In genomic region chr16:67150058-67150832, GRCh38 we compare ENCODE assay signal across 8 cellular contexts. TPM values are rescaled to one million over a fixed set of nuclear protein-coding genes. Genes with fewer than 3 reads are reported as not detected.
DNase-seq lines count a peak whose midpoint lies in the region; ATAC-seq and TF ChIP-seq lines count a peak whose summit lies in the region.

No MANE protein-coding gene starts in this region.

- H3K9ac ChIP-seq in HUES6 (ENCODE audit: low read length) (peak overlapping the region; percentile 10), fibroblast of lung (ENCODE audit: insufficient read depth, low read length) (peak overlapping the region; percentile 95), neural cell (ENCODE audit: low read length) (no peak overlapping the region)

- H3K9me2 ChIP-seq in neural cell (ENCODE audit: insufficient read depth, low read length) = no peaks in the 10 kb centered on the region

- no peak for TF ChIP-seq EP300 in neural cell (conservative IDR thresholded peaks at IDR 0.05; ENCODE audit: poor library complexity, severe bottlenecking)

- H3K27me3 ChIP-seq in HUES6 (ENCODE audit: control insufficient read depth, insufficient read depth, low read length) (peaks cover 50% of the 10 kb centered on the region), fibroblast of lung (ENCODE audit: control insufficient read depth, insufficient read depth, low read length) (no peaks in the 10 kb centered on the region), neural cell (ENCODE audit: insufficient read depth, low read depth, low read length) (peaks cover 69% of the 10 kb centered on the region)

- POLR2A ChIA-PET in activated CD8-positive, alpha-beta T cell treated with anti-CD3 and anti-CD28 coated beads, Interleukin-2, amount 10 ng/mL, durations not matched to agents 7 days and 5 days (lab: Charles Lee) = interaction anchor here (0.9 to 1.4 kb wide), 5 partner anchors 9 to 132 kb away, joined by 3 to 6 read pairs (median 4); no protein-coding TSS in a partner anchor

- H3K4me3 Mint-ChIP-seq in activated CD8-positive, alpha-beta T cell treated with anti-CD3 and anti-CD28 coated beads, Interleukin-2, amount 10 ng/mL, durations not matched to agents 7 days and 5 days = peak overlapping the region; percentile 71

- no peak for TF ChIP-seq RAD21 in neural cell (conservative IDR thresholded peaks at IDR 0.05)

- no peak overlapping the region for H3K27ac ChIP-seq in HUES6 (ENCODE audit: low read depth, low read length)
- peak overlapping the region; percentile 86 for H3K27ac ChIP-seq in fibroblast of lung (ENCODE audit: insufficient read depth, low read length)
- no peak overlapping the region for H3K27ac ChIP-seq in neural cell (ENCODE audit: low read length)

- TF ChIP-seq CTCF in fibroblast of lung (conservative IDR thresholded peaks at IDR 0.05 in 1 of 2, IDR thresholded peaks at IDR 0.05 in 1 of 2; ENCODE audit: low read depth in 1 of 2, low read length in 2 of 2) = no peak
- TF ChIP-seq CTCF in neural cell (IDR thresholded peaks at IDR 0.05; ENCODE audit: poor library complexity, severe bottlenecking) = no peak

- H3K9me3 Mint-ChIP-seq in activated CD8-positive, alpha-beta T cell treated with anti-CD3 and anti-CD28 coated beads, Interleukin-2, amount 10 ng/mL, durations not matched to agents 7 days and 5 days (ENCODE audit: insufficient read depth) = no peaks in the 10 kb centered on the region

- no peaks in the 10 kb centered on the region for H3F3A ChIP-seq in neural cell (ENCODE audit: insufficient read depth, low read length, poor library complexity, severe bottlenecking)

- H3K36me3 ChIP-seq in HUES6 (ENCODE audit: control insufficient read depth, insufficient read depth, low read length) (peaks cover 40% of the 10 kb centered on the region), fibroblast of lung (ENCODE audit: control insufficient read depth, insufficient read depth, low read length) (peaks cover 17% of the 10 kb centered on the region), neural cell (ENCODE audit: insufficient read depth, low read length) (peaks cover 4% of the 10 kb centered on the region)

- H3K36me3 Mint-ChIP-seq in activated CD8-positive, alpha-beta T cell treated with anti-CD3 and anti-CD28 coated beads, Interleukin-2, amount 10 ng/mL, durations not matched to agents 7 days and 5 days (ENCODE audit: low read depth) = peaks cover 42% of the 10 kb centered on the region

- H3K9me3 ChIP-seq in HUES6 (ENCODE audit: control insufficient read depth, insufficient read depth, low read depth, low read length) (no peaks in the 10 kb centered on the region), fibroblast of lung (ENCODE audit: control insufficient read depth, insufficient read depth, low read depth, low read length) (no peaks in the 10 kb centered on the region), neural cell (ENCODE audit: low read length) (peaks cover 3% of the 10 kb centered on the region)

- H3K79me2 ChIP-seq in fibroblast of lung (ENCODE audit: control insufficient read depth, insufficient read depth, low read length) = no peaks in the 10 kb centered on the region
- H3K79me2 ChIP-seq in neural cell (replicated peaks; ENCODE audit: insufficient read depth, low read length) = no peaks in the 10 kb centered on the region

- CTCF ChIA-PET in activated CD8-positive, alpha-beta T cell treated with anti-CD3 and anti-CD28 coated beads, Interleukin-2, amount 10 ng/mL, durations not matched to agents 7 days and 5 days (lab: Charles Lee) = interaction anchor here (0.9 to 5.8 kb wide), 11 partner anchors 10 to 240 kb away, joined by 3 to 149 read pairs (median 4); partner anchors contain the start of genes CBFB, FBXL8, PHAF1 and TRADD

- peaks cover 33% of the 10 kb centered on the region for H3K4me1 Mint-ChIP-seq in activated CD8-positive, alpha-beta T cell treated with anti-CD3 and anti-CD28 coated beads, Interleukin-2, amount 10 ng/mL, durations not matched to agents 7 days and 5 days (ENCODE audit: low read depth)

- peak; percentile 70 for ATAC-seq in activated CD8-positive, alpha-beta T cell treated with anti-CD3 and anti-CD28 coated beads, Interleukin-2, amount 10 ng/mL, durations not matched to agents 7 days and 5 days

- H3K4me2 ChIP-seq in fibroblast of lung (ENCODE audit: extremely low read depth, insufficient read depth, low read length) (peak overlapping the region; percentile 79), neural cell (ENCODE audit: low read length) (no peak overlapping the region)

- H4K20me1 ChIP-seq in fibroblast of lung (ENCODE audit: control insufficient read depth, extremely low read depth, insufficient read depth, low read length) (no peaks in the 10 kb centered on the region), neural cell (ENCODE audit: insufficient read depth) (no peaks in the 10 kb centered on the region)

- H3K4me3 ChIP-seq in HUES6 (ENCODE audit: low read depth, low read length) (peak overlapping the region; percentile 76), fibroblast of lung (replicated peaks in 1 of 4; ENCODE audit: control extremely low read depth in 1 of 4, insufficient read depth in 1 of 4, low read depth in 3 of 4, low read length in 4 of 4) (peak overlapping the region; percentile 53 to 78 (median 70)), neural cell (ENCODE audit: low read length) (peak overlapping the region; percentile 43)

- H2AFZ ChIP-seq in fibroblast of lung (ENCODE audit: low read length) = no peak overlapping the region
- H2AFZ ChIP-seq in neural cell (ENCODE audit: low read depth, low read length) = no peak overlapping the region

- peaks cover 3% of the 10 kb centered on the region for H3K27me3 Mint-ChIP-seq in activated CD8-positive, alpha-beta T cell treated with anti-CD3 and anti-CD28 coated beads, Interleukin-2, amount 10 ng/mL, durations not matched to agents 7 days and 5 days (ENCODE audit: low read depth)

- no peak overlapping the region for H3K27ac Mint-ChIP-seq in activated CD8-positive, alpha-beta T cell treated with anti-CD3 and anti-CD28 coated beads, Interleukin-2, amount 10 ng/mL, durations not matched to agents 7 days and 5 days

- H3K4me1 ChIP-seq in HUES6 (ENCODE audit: control insufficient read depth, insufficient read depth, low read length) (0 out of 2 replicates have a peak, but pooled peaks cover 4% of the 10 kb centered on the region), fibroblast of lung (ENCODE audit: control insufficient read depth, extremely low read depth, insufficient read depth, low read length) (peaks cover 2% of the 10 kb centered on the region)

- peak; percentile 63 for DNase-seq in activated naive CD4-positive, alpha-beta T cell treated with Interleukin-2 at 50 U/mL for 16 hours
- DNase-seq in activated naive CD4-positive, alpha-beta T cell (lab: John Stamatoyannopoulos, UW) = no peak
- DNase-seq in activated CD8-positive, alpha-beta T cell treated with anti-CD3 and anti-CD28 coated beads, Interleukin-2, amount 10 ng/mL, durations not matched to agents 7 days and 5 days = peak; percentile 59
- peak; percentile 78 to 84 for DNase-seq in fibroblast of lung (ENCODE audit: low read depth in 2 of 2)
- DNase-seq in activated gamma-delta T cell (lab: John Stamatoyannopoulos, UW) = no peak
- no peak for DNase-seq in DMS153 (lab: John Stamatoyannopoulos, UW)

TF ChIP-seq in neural cell, 6 proteins besides CTCF, POLR2A, EP300 and RAD21:
- TF ChIP-seq POLR2AphosphoS5 (IDR thresholded peaks at IDR 0.05) = no peak

RNA-seq across cellular contexts. Expression of gene B3GNT9, which starts 0.6 kb away (rescaled TPM):
- 1 to 10 TPM; 6.6 to 7.2 TPM for total RNA-seq in activated CD8-positive, alpha-beta T cell treated with anti-CD3 and anti-CD28 coated beads, Interleukin-2, amount 10 ng/mL, durations not matched to agents 7 days and 5 days
- 29.3 and 34.7 TPM in 2 replicates for total RNA-seq in fibroblast of lung
- polyA plus RNA-seq in fibroblast of lung (23.2 and 29.6 TPM in 2 replicates), neural cell (not detected in 2 replicates)
- polyA plus RNA-seq in fibroblast of lung (2012) = 22.4 and 27.8 TPM in 2 replicates
- polyA minus RNA-seq in fibroblast of lung (ENCODE audit: low replicate concordance) (25.6 and 34.6 TPM in 2 replicates), neural cell (0.24 TPM in 1 of 2 replicates, not detected in the other)

RNA-seq across cellular contexts. Expression of gene TRADD, which starts 9.5 kb away (rescaled TPM):
- total RNA-seq in activated CD8-positive, alpha-beta T cell treated with anti-CD3 and anti-CD28 coated beads, Interleukin-2, amount 10 ng/mL, durations not matched to agents 7 days and 5 days = 10 to 100 TPM; 39.2 to 40.7 TPM
- total RNA-seq in fibroblast of lung = 18.0 and 20.8 TPM in 2 replicates
- 5.8 and 7.6 TPM in 2 replicates for polyA plus RNA-seq in fibroblast of lung
- 15.7 and 18.8 TPM in 2 replicates for polyA plus RNA-seq in fibroblast of lung (2012)
- polyA minus RNA-seq in fibroblast of lung (ENCODE audit: low replicate concordance) = 7.0 and 10.2 TPM in 2 replicates
- polyA plus RNA-seq in neural cell = 0.96 TPM in 1 of 2 replicates, not detected in the other
- polyA minus RNA-seq in neural cell = not detected in 2 replicates

RNA-seq across cellular contexts. Expression of gene FBXL8, which starts 9.5 kb away (rescaled TPM):
- total RNA-seq in activated CD8-positive, alpha-beta T cell treated with anti-CD3 and anti-CD28 coated beads, Interleukin-2, amount 10 ng/mL, durations not matched to agents 7 days and 5 days = 10 to 100 TPM; 22.7 to 24.8 TPM
- total RNA-seq in fibroblast of lung = 9.8 and 10.4 TPM in 2 replicates
- polyA plus RNA-seq in fibroblast of lung (2.4 and 4.0 TPM in 2 replicates), neural cell (1.2 and 2.8 TPM in 2 replicates)
- polyA plus RNA-seq in fibroblast of lung (2012) = 5.8 and 7.9 TPM in 2 replicates
- polyA minus RNA-seq in fibroblast of lung (ENCODE audit: low replicate concordance) (0.70 and 2.3 TPM in 2 replicates), neural cell (not detected in 2 replicates)

RNA-seq across cellular contexts. Expression of gene HSF4, which starts 14.3 kb away (rescaled TPM):
- total RNA-seq in activated CD8-positive, alpha-beta T cell treated with anti-CD3 and anti-CD28 coated beads, Interleukin-2, amount 10 ng/mL, durations not matched to agents 7 days and 5 days = 10 to 100 TPM; 31.5 to 34.4 TPM
- total RNA-seq in fibroblast of lung = 25.8 and 31.3 TPM in 2 replicates
- polyA plus RNA-seq in fibroblast of lung (1.9 and 6.4 TPM in 2 replicates), neural cell (12.7 and 27.9 TPM in 2 replicates)
- polyA plus RNA-seq in fibroblast of lung (2012) = 1.8 and 8.8 TPM in 2 replicates
- polyA minus RNA-seq in fibroblast of lung (ENCODE audit: low replicate concordance) (0.55 TPM in 1 of 2 replicates, not detected in the other), neural cell (3.9 and 8.5 TPM in 2 replicates)

RNA-seq across cellular contexts. Expression of gene NOL3, which starts 20.1 kb away (rescaled TPM):
- total RNA-seq in activated CD8-positive, alpha-beta T cell treated with anti-CD3 and anti-CD28 coated beads, Interleukin-2, amount 10 ng/mL, durations not matched to agents 7 days and 5 days = 1 to 10 TPM; 7.4 to 8.2 TPM
- 12.8 and 23.3 TPM in 2 replicates for total RNA-seq in fibroblast of lung
- polyA plus RNA-seq in fibroblast of lung (6.2 and 8.0 TPM in 2 replicates), neural cell (8.4 and 17.0 TPM in 2 replicates)
- polyA plus RNA-seq in fibroblast of lung (2012) = 12.9 and 15.1 TPM in 2 replicates
- polyA minus RNA-seq in fibroblast of lung (ENCODE audit: low replicate concordance) (0.82 and 14.4 TPM in 2 replicates), neural cell (1.2 and 1.5 TPM in 2 replicates)

Comparison
In these comparisons a context has a peak if more than half of its experiments do, and no peak if none do; other contexts are left out.
1. DNase-seq: peak in activated naive CD4-positive, alpha-beta T cell treated with Interleukin-2 at 50 U/mL for 16 hours (single experiment), activated CD8-positive, alpha-beta T cell treated with anti-CD3 and anti-CD28 coated beads, Interleukin-2, amount 10 ng/mL, durations not matched to agents 7 days and 5 days (single experiment) and fibroblast of lung (2 of 2); none in activated naive CD4-positive, alpha-beta T cell (0 of 4), activated gamma-delta T cell (single experiment) and DMS153 (single experiment).
2. Peak in every context shown above with its lines, with median percentiles within 50 percentile points of each other: H3K4me3 ChIP-seq.